In the genomic region with DNA sequence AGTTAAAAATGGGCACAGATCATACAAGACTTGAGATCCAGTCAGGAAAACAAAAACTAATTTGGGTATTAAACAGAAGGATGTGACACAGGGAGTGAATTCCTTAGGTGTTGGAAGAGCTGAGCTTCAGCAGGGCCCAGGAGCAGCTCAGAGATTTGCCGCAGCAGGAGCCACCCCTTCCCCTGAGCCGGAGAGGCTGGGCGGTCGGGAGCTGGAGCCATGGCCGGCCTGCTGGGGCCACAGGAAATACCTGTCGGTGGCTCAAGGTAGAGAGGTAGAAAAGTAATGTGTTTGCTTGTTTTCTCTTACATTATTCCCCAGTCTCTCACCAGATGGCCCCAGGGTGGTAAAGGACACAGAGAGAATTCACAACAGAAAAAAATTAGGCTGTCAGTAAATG, we compare ENCODE assay signal across 33 cellular contexts.
"Had no signal": no experiment of that assay in that cellular context is flagged by ENCODE, and none has a peak within 500 bp of the region (broad histone marks: within the 10 kb centered on the region; RNA-seq: fewer than 3 reads in every experiment).

No MANE protein-coding gene starts in this region.

- H3K27me3 Mint-ChIP-seq: activated CD4-positive, alpha-beta memory T cell treated with anti-CD3 and anti-CD28 coated beads, Interleukin-2, amount 10 ng/mL, durations not matched to agents 7 days and 5 days; activated CD4-positive, alpha-beta T cell treated with anti-CD3 and anti-CD28 coated beads, Interleukin-2, amount 10 ng/mL, durations not matched to agents 7 days and 5 days; activated naive CD4-positive, alpha-beta T cell treated with anti-CD3 and anti-CD28 coated beads, Interleukin-2, amount 50 U/mL, for 24 hours; activated naive CD8-positive, alpha-beta T cell treated with anti-CD3 and anti-CD28 coated beads for 36 hours; activated naive CD8-positive, alpha-beta T cell treated with anti-CD3 and anti-CD28 coated beads, Interleukin-2, amount 50 U/mL, for 24 hours; activated T-cell treated with anti-CD3 and anti-CD28 coated beads, Interleukin-2, amount 50 U/mL, for 24 hours; effector memory CD8-positive, alpha-beta T cell; T-helper 17 cell had no signal

- H3K27ac Mint-ChIP-seq: activated CD4-positive, alpha-beta memory T cell treated with anti-CD3 and anti-CD28 coated beads, Interleukin-2, amount 10 ng/mL, durations not matched to agents 7 days and 5 days; activated CD4-positive, alpha-beta T cell treated with anti-CD3 and anti-CD28 coated beads, Interleukin-2, amount 10 ng/mL, durations not matched to agents 7 days and 5 days; activated naive CD4-positive, alpha-beta T cell treated with anti-CD3 and anti-CD28 coated beads, Interleukin-2, amount 50 U/mL, for 24 hours; activated naive CD8-positive, alpha-beta T cell treated with anti-CD3 and anti-CD28 coated beads for 36 hours; activated naive CD8-positive, alpha-beta T cell treated with anti-CD3 and anti-CD28 coated beads, Interleukin-2, amount 50 U/mL, for 24 hours; activated T-cell treated with anti-CD3 and anti-CD28 coated beads, Interleukin-2, amount 50 U/mL, for 24 hours; activated T-cell treated with anti-CD3 and anti-CD28 coated beads, Interleukin-2, amount 50 U/mL, for 72 hours; T-helper 17 cell; T-helper 2 cell treated with Interferon-gamma antibody and Interleukin-4, amounts not matched to agents 5 μg/mL and 100 μg/mL, for 36 hours had no signal

- H3K4me1 ChIP-seq: esophagus squamous epithelium had no signal

- H3K4me3 ChIP-seq: adrenal gland, body of pancreas, esophagus squamous epithelium had no signal

- H3K4me3 Mint-ChIP-seq: activated CD4-positive, alpha-beta memory T cell treated with anti-CD3 and anti-CD28 coated beads, Interleukin-2, amount 10 ng/mL, durations not matched to agents 7 days and 5 days; activated CD4-positive, alpha-beta T cell treated with anti-CD3 and anti-CD28 coated beads, Interleukin-2, amount 10 ng/mL, durations not matched to agents 7 days and 5 days; activated naive CD4-positive, alpha-beta T cell treated with anti-CD3 and anti-CD28 coated beads, Interleukin-2, amount 50 U/mL, for 24 hours; activated naive CD8-positive, alpha-beta T cell treated with anti-CD3 and anti-CD28 coated beads for 36 hours; activated naive CD8-positive, alpha-beta T cell treated with anti-CD3 and anti-CD28 coated beads, Interleukin-2, amount 50 U/mL, for 24 hours; activated T-cell treated with anti-CD3 and anti-CD28 coated beads, Interleukin-2, amount 50 U/mL, for 24 hours; activated T-cell treated with anti-CD3 and anti-CD28 coated beads, Interleukin-2, amount 50 U/mL, for 72 hours; effector memory CD8-positive, alpha-beta T cell; T-helper 17 cell; T-helper 2 cell treated with Interferon-gamma antibody and Interleukin-4, amounts not matched to agents 5 μg/mL and 100 μg/mL, for 36 hours had no signal

- H3K27ac ChIP-seq: adrenal gland, esophagus squamous epithelium, WERI-Rb-1 had no signal

- H3K27me3 ChIP-seq: adrenal gland, body of pancreas, esophagus squamous epithelium had no signal

- DNase-seq: activated CD4-positive, alpha-beta memory T cell treated with anti-CD3 and anti-CD28 coated beads, Interleukin-2, amount 10 ng/mL, durations not matched to agents 7 days and 5 days; activated CD4-positive, alpha-beta T cell treated with anti-CD3 and anti-CD28 coated beads for 4 hours; activated CD4-positive, alpha-beta T cell treated with anti-CD3 and anti-CD28 coated beads, Interleukin-2, amount 10 ng/mL, durations not matched to agents 7 days and 5 days; activated CD4-positive, alpha-beta T cell treated with anti-CD3 and anti-CD28 coated beads, Interleukin-2, amount 50 U/mL, for 4 hours; activated CD4-positive, CD25-positive, alpha-beta regulatory T cell; activated CD4-positive, CD25-positive, alpha-beta regulatory T cell treated with anti-CD3 and anti-CD28 coated beads, Interleukin-2, amount 50 U/mL, for 72 hours; activated CD8-positive, alpha-beta memory T cell treated with anti-CD3 and anti-CD28 coated beads, Interleukin-2, amount 50 U/mL, for 48 hours; activated gamma-delta T cell; activated naive CD4-positive, alpha-beta T cell; activated naive CD8-positive, alpha-beta T cell treated with anti-CD3 and anti-CD28 coated beads for 36 hours; activated naive CD8-positive, alpha-beta T cell treated with anti-CD3 and anti-CD28 coated beads, Interleukin-2, amount 50 U/mL, for 24 hours; activated T-cell treated with anti-CD3 and anti-CD28 coated beads for 4 hours; activated T-cell treated with anti-CD3 and anti-CD28 coated beads, Interleukin-2, amount 50 U/mL, for 24 hours; activated T-cell treated with anti-CD3 and anti-CD28 coated beads, Interleukin-2, amount 50 U/mL, for 72 hours; adrenal gland; amygdala; aorta; body of pancreas; caudate nucleus; cortex of kidney; dermis blood vessel endothelial cell; effector CD4-positive, alpha-beta T cell; effector memory CD8-positive, alpha-beta T cell; erythroblast; esophagus squamous epithelium; foreskin melanocyte; head of caudate nucleus; T-helper 1 cell; T-helper 17 cell; T1000; WERI-Rb-1 had no signal

- H3K9me3 ChIP-seq: adrenal gland, body of pancreas, esophagus squamous epithelium had no signal

- H3K4me1 Mint-ChIP-seq: activated CD4-positive, alpha-beta memory T cell treated with anti-CD3 and anti-CD28 coated beads, Interleukin-2, amount 10 ng/mL, durations not matched to agents 7 days and 5 days; activated CD4-positive, alpha-beta T cell treated with anti-CD3 and anti-CD28 coated beads, Interleukin-2, amount 10 ng/mL, durations not matched to agents 7 days and 5 days; activated naive CD4-positive, alpha-beta T cell treated with anti-CD3 and anti-CD28 coated beads, Interleukin-2, amount 50 U/mL, for 24 hours; activated naive CD8-positive, alpha-beta T cell treated with anti-CD3 and anti-CD28 coated beads for 36 hours had no signal

- H3K9me3 Mint-ChIP-seq: activated CD4-positive, alpha-beta memory T cell treated with anti-CD3 and anti-CD28 coated beads, Interleukin-2, amount 10 ng/mL, durations not matched to agents 7 days and 5 days; activated CD4-positive, alpha-beta T cell treated with anti-CD3 and anti-CD28 coated beads, Interleukin-2, amount 10 ng/mL, durations not matched to agents 7 days and 5 days; activated naive CD4-positive, alpha-beta T cell treated with anti-CD3 and anti-CD28 coated beads, Interleukin-2, amount 50 U/mL, for 24 hours; activated naive CD8-positive, alpha-beta T cell treated with anti-CD3 and anti-CD28 coated beads for 36 hours; activated naive CD8-positive, alpha-beta T cell treated with anti-CD3 and anti-CD28 coated beads, Interleukin-2, amount 50 U/mL, for 24 hours; activated T-cell treated with anti-CD3 and anti-CD28 coated beads, Interleukin-2, amount 50 U/mL, for 24 hours; activated T-cell treated with anti-CD3 and anti-CD28 coated beads, Interleukin-2, amount 50 U/mL, for 72 hours; effector memory CD8-positive, alpha-beta T cell; T-helper 2 cell treated with Interferon-gamma antibody and Interleukin-4, amounts not matched to agents 5 μg/mL and 100 μg/mL, for 36 hours had no signal
